Comparison of ENCODE assay signal across 1 cellular context in the genomic region with DNA sequence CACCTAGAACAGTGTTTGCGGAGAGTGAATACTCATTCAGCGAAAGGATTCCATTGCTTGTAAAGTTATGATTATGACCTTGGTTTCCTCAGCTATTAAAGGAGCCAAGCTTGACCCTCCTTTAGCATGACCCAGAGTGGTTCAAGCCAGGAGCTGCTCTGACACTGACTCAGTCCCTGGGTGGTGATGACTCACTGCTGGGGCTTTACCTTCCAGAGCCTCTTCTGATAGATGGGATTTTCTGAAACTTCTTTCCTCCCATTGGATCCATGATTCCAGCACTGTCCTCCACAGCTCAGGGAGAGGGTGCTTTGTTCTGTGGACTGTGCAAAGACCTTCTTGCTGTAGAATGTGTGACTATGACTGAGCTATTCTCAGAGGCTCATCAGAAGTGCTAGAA.
TF ChIP-seq lines count a peak whose summit lies in the region.

No MANE protein-coding gene starts in this region.

TF ChIP-seq in GM23338, 12 proteins besides CTCF, POLR2A, EP300 and RAD21 (continued from another document):
- TF ChIP-seq, protein P1, sequence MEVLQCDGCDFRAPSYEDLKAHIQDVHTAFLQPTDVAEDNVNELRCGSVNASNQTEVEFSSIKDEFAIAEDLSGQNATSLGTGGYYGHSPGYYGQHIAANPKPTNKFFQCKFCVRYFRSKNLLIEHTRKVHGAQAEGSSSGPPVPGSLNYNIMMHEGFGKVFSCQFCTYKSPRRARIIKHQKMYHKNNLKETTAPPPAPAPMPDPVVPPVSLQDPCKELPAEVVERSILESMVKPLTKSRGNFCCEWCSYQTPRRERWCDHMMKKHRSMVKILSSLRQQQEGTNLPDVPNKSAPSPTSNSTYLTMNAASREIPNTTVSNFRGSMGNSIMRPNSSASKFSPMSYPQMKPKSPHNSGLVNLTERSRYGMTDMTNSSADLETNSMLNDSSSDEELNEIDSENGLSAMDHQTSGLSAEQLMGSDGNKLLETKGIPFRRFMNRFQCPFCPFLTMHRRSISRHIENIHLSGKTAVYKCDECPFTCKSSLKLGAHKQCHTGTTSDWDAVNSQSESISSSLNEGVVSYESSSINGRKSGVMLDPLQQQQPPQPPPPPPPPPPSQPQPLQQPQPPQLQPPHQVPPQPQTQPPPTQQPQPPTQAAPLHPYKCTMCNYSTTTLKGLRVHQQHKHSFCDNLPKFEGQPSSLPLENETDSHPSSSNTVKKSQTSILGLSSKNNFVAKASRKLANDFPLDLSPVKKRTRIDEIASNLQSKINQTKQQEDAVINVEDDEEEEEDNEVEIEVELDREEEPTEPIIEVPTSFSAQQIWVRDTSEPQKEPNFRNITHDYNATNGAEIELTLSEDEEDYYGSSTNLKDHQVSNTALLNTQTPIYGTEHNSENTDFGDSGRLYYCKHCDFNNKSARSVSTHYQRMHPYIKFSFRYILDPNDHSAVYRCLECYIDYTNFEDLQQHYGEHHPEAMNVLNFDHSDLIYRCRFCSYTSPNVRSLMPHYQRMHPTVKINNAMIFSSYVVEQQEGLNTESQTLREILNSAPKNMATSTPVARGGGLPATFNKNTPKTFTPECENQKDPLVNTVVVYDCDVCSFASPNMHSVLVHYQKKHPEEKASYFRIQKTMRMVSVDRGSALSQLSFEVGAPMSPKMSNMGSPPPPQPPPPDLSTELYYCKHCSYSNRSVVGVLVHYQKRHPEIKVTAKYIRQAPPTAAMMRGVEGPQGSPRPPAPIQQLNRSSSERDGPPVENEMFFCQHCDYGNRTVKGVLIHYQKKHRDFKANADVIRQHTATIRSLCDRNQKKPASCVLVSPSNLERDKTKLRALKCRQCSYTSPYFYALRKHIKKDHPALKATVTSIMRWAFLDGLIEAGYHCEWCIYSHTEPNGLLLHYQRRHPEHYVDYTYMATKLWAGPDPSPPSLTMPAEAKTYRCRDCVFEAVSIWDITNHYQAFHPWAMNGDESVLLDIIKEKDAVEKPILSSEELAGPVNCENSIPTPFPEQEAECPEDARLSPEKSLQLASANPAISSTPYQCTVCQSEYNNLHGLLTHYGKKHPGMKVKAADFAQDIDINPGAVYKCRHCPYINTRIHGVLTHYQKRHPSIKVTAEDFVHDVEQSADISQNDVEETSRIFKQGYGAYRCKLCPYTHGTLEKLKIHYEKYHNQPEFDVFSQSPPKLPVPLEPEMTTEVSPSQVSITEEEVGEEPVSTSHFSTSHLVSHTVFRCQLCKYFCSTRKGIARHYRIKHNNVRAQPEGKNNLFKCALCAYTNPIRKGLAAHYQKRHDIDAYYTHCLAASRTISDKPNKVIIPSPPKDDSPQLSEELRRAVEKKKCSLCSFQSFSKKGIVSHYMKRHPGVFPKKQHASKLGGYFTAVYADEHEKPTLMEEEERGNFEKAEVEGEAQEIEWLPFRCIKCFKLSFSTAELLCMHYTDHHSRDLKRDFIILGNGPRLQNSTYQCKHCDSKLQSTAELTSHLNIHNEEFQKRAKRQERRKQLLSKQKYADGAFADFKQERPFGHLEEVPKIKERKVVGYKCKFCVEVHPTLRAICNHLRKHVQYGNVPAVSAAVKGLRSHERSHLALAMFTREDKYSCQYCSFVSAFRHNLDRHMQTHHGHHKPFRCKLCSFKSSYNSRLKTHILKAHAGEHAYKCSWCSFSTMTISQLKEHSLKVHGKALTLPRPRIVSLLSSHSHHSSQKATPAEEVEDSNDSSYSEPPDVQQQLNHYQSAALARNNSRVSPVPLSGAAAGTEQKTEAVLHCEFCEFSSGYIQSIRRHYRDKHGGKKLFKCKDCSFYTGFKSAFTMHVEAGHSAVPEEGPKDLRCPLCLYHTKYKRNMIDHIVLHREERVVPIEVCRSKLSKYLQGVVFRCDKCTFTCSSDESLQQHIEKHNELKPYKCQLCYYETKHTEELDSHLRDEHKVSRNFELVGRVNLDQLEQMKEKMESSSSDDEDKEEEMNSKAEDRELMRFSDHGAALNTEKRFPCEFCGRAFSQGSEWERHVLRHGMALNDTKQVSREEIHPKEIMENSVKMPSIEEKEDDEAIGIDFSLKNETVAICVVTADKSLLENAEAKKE (CRISPR knock-in tag; IDR thresholded peaks at IDR 0.05) = no peak
- TF ChIP-seq JUNB (IDR thresholded peaks at IDR 0.05; ENCODE audit: unreplicated experiment) = no peak
